ENCODE assay signal across 8 cellular contexts in the genomic region with DNA sequence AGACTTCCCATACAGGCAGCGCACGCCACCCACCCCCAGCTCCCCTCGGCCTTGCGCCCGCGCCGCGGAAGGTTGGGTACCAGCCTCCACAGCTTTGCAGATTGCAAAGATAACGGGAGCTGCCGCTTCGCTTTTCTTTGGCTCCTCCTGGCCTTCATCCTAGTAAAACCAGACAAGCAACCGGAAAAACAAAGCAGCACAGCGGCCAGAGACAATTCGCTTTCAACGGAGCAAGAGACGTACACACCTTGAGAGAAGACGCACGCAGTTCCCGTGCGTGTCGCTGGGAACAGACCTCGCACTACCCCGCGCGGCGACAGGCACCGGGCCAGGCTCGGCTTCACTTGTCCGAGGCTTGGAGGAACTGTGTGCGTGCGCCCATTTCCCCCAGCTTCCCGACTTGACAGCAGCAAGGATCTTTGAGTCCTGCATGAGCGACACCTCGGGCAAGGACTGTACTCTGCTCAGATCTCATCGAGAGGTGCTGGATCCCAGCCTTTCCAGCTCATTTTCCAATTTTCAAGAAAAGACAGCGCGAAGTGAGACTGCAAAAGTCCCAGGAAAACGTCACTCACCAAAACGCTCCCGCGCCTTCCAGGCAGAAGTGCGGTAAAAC. TPM values are rescaled to one million over a fixed set of nuclear protein-coding genes. Genes with fewer than 3 reads are reported as not detected.
DNase-seq lines count a peak whose midpoint lies in the region; ATAC-seq, FAIRE-seq and TF ChIP-seq lines count a peak whose summit lies in the region.

No MANE protein-coding gene starts in this region.

- no peak for TF ChIP-seq CTCF in HCT116 (IDR thresholded peaks at IDR 0.05 in 2 of 3, conservative IDR thresholded peaks at IDR 0.05 in 1 of 3; ENCODE audit: borderline replicate concordance in 1 of 3, insufficient read depth in 1 of 3, low read depth in 2 of 3, low read length in 2 of 3)

- DNase-seq in HCT116 (ENCODE audit: low read depth, low spot score) (no peak), epidermal melanocyte (ENCODE audit: insufficient read length, low spot score) (no peak), Kasumi-1 (lab: John Stamatoyannopoulos, UW) (no peak), HTR-8/SVneo (ENCODE audit: insufficient read length, low spot score) (no peak)
- DNase-seq in activated T-helper 1 cell treated with anti-CD3 and anti-CD28 coated beads, Interleukin-12 subunit alpha, Interleukin-12 subunit beta, Interleukin-2, Interleukin-4 antibody, amounts not matched to agents 30 ng/mL and 10 ng/mL and 1 ng/mL, durations not matched to agents 14 hours and 24 hours and 36 hours (ENCODE audit: low spot score) = no peak
- peak; percentile 26 for DNase-seq in stimulated activated CD8-positive, alpha-beta memory T cell treated with anti-CD3 and anti-CD28 coated beads, Interleukin-4, amount 100 ng/mL, for 48 hours

- POLR2A ChIA-PET in HCT116 (lab: Charles Lee) = no interaction called here

- H3K36me3 ChIP-seq in HCT116 (ENCODE audit: control insufficient read depth in 1 of 2, insufficient read depth in 2 of 2, low read length in 2 of 2) = no peaks in the 10 kb centered on the region

- H3K27me3 Mint-ChIP-seq in activated T-helper 1 cell treated with anti-CD3 and anti-CD28 coated beads, Interleukin-12 subunit alpha, Interleukin-12 subunit beta, Interleukin-2, Interleukin-4 antibody, amounts not matched to agents 30 ng/mL and 10 ng/mL and 1 ng/mL, durations not matched to agents 14 hours and 24 hours and 36 hours (ENCODE audit: insufficient read depth) = peaks cover 71% of the 10 kb centered on the region

- no TSS peak for BruUV-seq in HCT116 (replicated peaks; lab: Mats Ljungman, UMichigan)

- H3K27ac Mint-ChIP-seq in activated T-helper 1 cell treated with anti-CD3 and anti-CD28 coated beads, Interleukin-12 subunit alpha, Interleukin-12 subunit beta, Interleukin-2, Interleukin-4 antibody, amounts not matched to agents 30 ng/mL and 10 ng/mL and 1 ng/mL, durations not matched to agents 14 hours and 24 hours and 36 hours = peak overlapping the region; percentile 23

- H3K9me2 ChIP-seq in HCT116 (ENCODE audit: insufficient read depth) = no peaks in the 10 kb centered on the region

- H3K4me2 ChIP-seq in HCT116 (ENCODE audit: low read length) = peak overlapping the region; percentile 97

- H3K79me2 ChIP-seq in HCT116 (ENCODE audit: insufficient read depth, low read length) = no peaks in the 10 kb centered on the region

- no peak overlapping the region for H3K27ac ChIP-seq in HCT116 (ENCODE audit: low read depth, low read length)

- H3K4me3 ChIP-seq in HCT116 (replicated peaks in 1 of 2; ENCODE audit: low read depth in 1 of 2, low read length in 2 of 2) = no peak overlapping the region; a peak in 1 of 4 replicates
- peak overlapping the region; percentile 54 for H3K4me3 ChIP-seq in iPS-18c (ENCODE audit: insufficient read depth, low read depth, low read length)

- intact Hi-C loops in HCT116 (cut with micrococcal nuclease) = no loop called here
- intact Hi-C loops in activated T-helper 1 cell treated with anti-CD3 and anti-CD28 coated beads, Interleukin-12 subunit alpha, Interleukin-12 subunit beta, Interleukin-2, Interleukin-4 antibody, amounts not matched to agents 30 ng/mL and 10 ng/mL and 1 ng/mL, durations not matched to agents 14 hours and 24 hours and 36 hours (cut with micrococcal nuclease) = loop anchor here (2.0 to 10.0 kb wide), 2 partner anchors 283 to 1407 kb away; a partner anchor contains a TSS

- peaks cover 11% of the 10 kb centered on the region; the same call in 1 of the 2 replicates for H3K27me3 ChIP-seq in HCT116 (ENCODE audit: insufficient read depth, low read length)

- H4K20me1 ChIP-seq in HCT116 (ENCODE audit: insufficient read depth) = no peaks in the 10 kb centered on the region

- peaks cover 4 to 32% of the 10 kb centered on the region in 2 experiments; a peak in 3 of 4 replicates for H3K4me1 ChIP-seq in HCT116 (ENCODE audit: control insufficient read depth in 1 of 2, insufficient read depth in 2 of 2, low read length in 2 of 2)

- TF ChIP-seq POLR2A in HCT116 (IDR thresholded peaks at IDR 0.05; ENCODE audit: borderline replicate concordance, extremely low read depth, insufficient read depth, insufficient read length) = no peak

- H3K4me3 Mint-ChIP-seq in activated T-helper 1 cell treated with anti-CD3 and anti-CD28 coated beads, Interleukin-12 subunit alpha, Interleukin-12 subunit beta, Interleukin-2, Interleukin-4 antibody, amounts not matched to agents 30 ng/mL and 10 ng/mL and 1 ng/mL, durations not matched to agents 14 hours and 24 hours and 36 hours = peak overlapping the region; percentile 83

- ATAC-seq in HCT116 (no peak), HG03097 (IDR thresholded peaks at IDR 0.05; ENCODE audit: low FRiP score, unreplicated experiment) (no peak)

- CTCF ChIA-PET in HCT116 (lab: Charles Lee) = no interaction called here

- FAIRE-seq in HTR-8/SVneo (lab: Jason Lieb, UNC) = no peak

- H3K9me3 ChIP-seq in HCT116 (ENCODE audit: control insufficient read depth in 1 of 2, insufficient read depth in 1 of 2, low read depth in 1 of 2, low read length in 2 of 2) (no peaks in the 10 kb centered on the region), iPS-18c (ENCODE audit: control insufficient read depth, insufficient read depth, low read length) (no peaks in the 10 kb centered on the region)

- no peaks in the 10 kb centered on the region for H3K36me3 Mint-ChIP-seq in activated T-helper 1 cell treated with anti-CD3 and anti-CD28 coated beads, Interleukin-12 subunit alpha, Interleukin-12 subunit beta, Interleukin-2, Interleukin-4 antibody, amounts not matched to agents 30 ng/mL and 10 ng/mL and 1 ng/mL, durations not matched to agents 14 hours and 24 hours and 36 hours (ENCODE audit: low read depth)

- H3K9ac ChIP-seq in HCT116 (ENCODE audit: low read length) = no peak overlapping the region

- H3K4me1 Mint-ChIP-seq in activated T-helper 1 cell treated with anti-CD3 and anti-CD28 coated beads, Interleukin-12 subunit alpha, Interleukin-12 subunit beta, Interleukin-2, Interleukin-4 antibody, amounts not matched to agents 30 ng/mL and 10 ng/mL and 1 ng/mL, durations not matched to agents 14 hours and 24 hours and 36 hours (ENCODE audit: low read depth) = peaks cover 7% of the 10 kb centered on the region

- RAD21 ChIA-PET in HCT116 (lab: Charles Lee; ENCODE audit: low non-redundant PET in 1 of 2, low total read pairs in 2 of 2, uncharacterized antibody in 2 of 2, unreplicated experiment in 2 of 2) = no interaction called here

- no peak overlapping the region for H2AFZ ChIP-seq in HCT116 (ENCODE audit: low read depth, low read length, poor library complexity, severe bottlenecking)

- no peaks in the 10 kb centered on the region for H3K9me3 Mint-ChIP-seq in activated T-helper 1 cell treated with anti-CD3 and anti-CD28 coated beads, Interleukin-12 subunit alpha, Interleukin-12 subunit beta, Interleukin-2, Interleukin-4 antibody, amounts not matched to agents 30 ng/mL and 10 ng/mL and 1 ng/mL, durations not matched to agents 14 hours and 24 hours and 36 hours

- TF ChIP-seq RAD21 in HCT116 (IDR thresholded peaks at IDR 0.05; ENCODE audit: low read depth) = no peak

TF ChIP-seq in HCT116, 20 proteins besides CTCF, POLR2A, EP300 and RAD21 (continues in another document):
- TF ChIP-seq YY1 (IDR thresholded peaks at IDR 0.05; ENCODE audit: extremely low read depth, insufficient replicate concordance, low read depth, low read length) = no peak
- TF ChIP-seq, protein P1, sequence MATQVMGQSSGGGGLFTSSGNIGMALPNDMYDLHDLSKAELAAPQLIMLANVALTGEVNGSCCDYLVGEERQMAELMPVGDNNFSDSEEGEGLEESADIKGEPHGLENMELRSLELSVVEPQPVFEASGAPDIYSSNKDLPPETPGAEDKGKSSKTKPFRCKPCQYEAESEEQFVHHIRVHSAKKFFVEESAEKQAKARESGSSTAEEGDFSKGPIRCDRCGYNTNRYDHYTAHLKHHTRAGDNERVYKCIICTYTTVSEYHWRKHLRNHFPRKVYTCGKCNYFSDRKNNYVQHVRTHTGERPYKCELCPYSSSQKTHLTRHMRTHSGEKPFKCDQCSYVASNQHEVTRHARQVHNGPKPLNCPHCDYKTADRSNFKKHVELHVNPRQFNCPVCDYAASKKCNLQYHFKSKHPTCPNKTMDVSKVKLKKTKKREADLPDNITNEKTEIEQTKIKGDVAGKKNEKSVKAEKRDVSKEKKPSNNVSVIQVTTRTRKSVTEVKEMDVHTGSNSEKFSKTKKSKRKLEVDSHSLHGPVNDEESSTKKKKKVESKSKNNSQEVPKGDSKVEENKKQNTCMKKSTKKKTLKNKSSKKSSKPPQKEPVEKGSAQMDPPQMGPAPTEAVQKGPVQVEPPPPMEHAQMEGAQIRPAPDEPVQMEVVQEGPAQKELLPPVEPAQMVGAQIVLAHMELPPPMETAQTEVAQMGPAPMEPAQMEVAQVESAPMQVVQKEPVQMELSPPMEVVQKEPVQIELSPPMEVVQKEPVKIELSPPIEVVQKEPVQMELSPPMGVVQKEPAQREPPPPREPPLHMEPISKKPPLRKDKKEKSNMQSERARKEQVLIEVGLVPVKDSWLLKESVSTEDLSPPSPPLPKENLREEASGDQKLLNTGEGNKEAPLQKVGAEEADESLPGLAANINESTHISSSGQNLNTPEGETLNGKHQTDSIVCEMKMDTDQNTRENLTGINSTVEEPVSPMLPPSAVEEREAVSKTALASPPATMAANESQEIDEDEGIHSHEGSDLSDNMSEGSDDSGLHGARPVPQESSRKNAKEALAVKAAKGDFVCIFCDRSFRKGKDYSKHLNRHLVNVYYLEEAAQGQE (IDR thresholded peaks at IDR 0.05; ENCODE audit: low read depth) = no peak
- TF ChIP-seq POLR2AphosphoS5 (IDR thresholded peaks at IDR 0.05; ENCODE audit: low read depth, low read length) = no peak
- TF ChIP-seq SP1 (IDR thresholded peaks at IDR 0.05; ENCODE audit: low read depth) = no peak

RNA-seq across cellular contexts. Expression of a gene that starts 1.0 kb away (rescaled TPM):
- 0.37 TPM for total RNA-seq in HCT116 (2021; ENCODE audit: unreplicated experiment)
- 0.20 and 0.36 TPM in 2 replicates for polyA plus RNA-seq in HCT116 (2012)
- 1.0 and 1.4 TPM in 2 replicates for total RNA-seq in activated T-helper 1 cell treated with anti-CD3 and anti-CD28 coated beads, Interleukin-12 subunit alpha, Interleukin-12 subunit beta, Interleukin-2, Interleukin-4 antibody, amounts not matched to agents 30 ng/mL and 10 ng/mL and 1 ng/mL, durations not matched to agents 14 hours and 24 hours and 36 hours
